Comparison of ENCODE assay signal across 1 cellular context in the genomic region with DNA sequence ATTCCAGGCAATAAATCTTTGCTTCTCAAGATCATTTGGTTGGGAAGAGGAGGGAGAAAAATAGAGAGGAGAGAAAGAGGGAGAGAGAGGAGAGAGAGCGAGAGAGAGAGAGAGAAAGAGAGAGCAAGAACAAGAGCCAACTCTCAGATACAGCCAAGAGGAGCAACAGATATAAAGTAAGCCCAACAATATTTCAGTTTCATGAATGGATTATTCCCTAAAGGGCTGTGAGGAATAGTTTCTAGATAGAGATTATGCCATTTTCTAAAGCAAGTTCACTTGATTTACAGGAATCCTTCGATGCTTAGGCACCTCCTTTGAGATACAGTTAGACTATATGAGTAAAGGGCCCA.
TF ChIP-seq lines count a peak whose summit lies in the region.

No MANE protein-coding gene starts in this region.

TF ChIP-seq in IMR-90, 13 proteins besides CTCF, POLR2A, EP300 and RAD21:
- TF ChIP-seq FOS (IDR thresholded peaks at IDR 0.05; ENCODE audit: low read depth, low read length): no peak
- TF ChIP-seq, protein P1, sequence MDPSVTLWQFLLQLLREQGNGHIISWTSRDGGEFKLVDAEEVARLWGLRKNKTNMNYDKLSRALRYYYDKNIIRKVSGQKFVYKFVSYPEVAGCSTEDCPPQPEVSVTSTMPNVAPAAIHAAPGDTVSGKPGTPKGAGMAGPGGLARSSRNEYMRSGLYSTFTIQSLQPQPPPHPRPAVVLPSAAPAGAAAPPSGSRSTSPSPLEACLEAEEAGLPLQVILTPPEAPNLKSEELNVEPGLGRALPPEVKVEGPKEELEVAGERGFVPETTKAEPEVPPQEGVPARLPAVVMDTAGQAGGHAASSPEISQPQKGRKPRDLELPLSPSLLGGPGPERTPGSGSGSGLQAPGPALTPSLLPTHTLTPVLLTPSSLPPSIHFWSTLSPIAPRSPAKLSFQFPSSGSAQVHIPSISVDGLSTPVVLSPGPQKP (IDR thresholded peaks at IDR 0.05; ENCODE audit: borderline replicate concordance, low read depth, low read length): no peak
- TF ChIP-seq MAZ (IDR thresholded peaks at IDR 0.05; ENCODE audit: borderline replicate concordance, low read depth, low read length): no peak
- no peak for TF ChIP-seq SMC3 (IDR thresholded peaks at IDR 0.05; ENCODE audit: low read depth, low read length)
- no peak for TF ChIP-seq MAFK (IDR thresholded peaks at IDR 0.05; ENCODE audit: low read depth, low read length)
- no peak for TF ChIP-seq CHD1 (IDR thresholded peaks at IDR 0.05; ENCODE audit: low read depth, low read length)
- TF ChIP-seq RFX5 (IDR thresholded peaks at IDR 0.05; ENCODE audit: low read depth, low read length): no peak
- TF ChIP-seq MXI1 (IDR thresholded peaks at IDR 0.05; ENCODE audit: borderline replicate concordance, low read depth, low read length): no peak
